In genomic region chr20:54129350-54129749, GRCh38 we compare ENCODE assay signal across 20 cellular contexts. TPM values are rescaled to one million over a fixed set of nuclear protein-coding genes. Genes with fewer than 3 reads are reported as not detected.
DNase-seq lines count a peak whose midpoint lies in the region; ATAC-seq, FAIRE-seq and TF ChIP-seq lines count a peak whose summit lies in the region.
"Had no signal": no experiment of that assay in that cellular context is flagged by ENCODE, and none has a peak within 500 bp of the region (broad histone marks: within the 10 kb centered on the region; RNA-seq: fewer than 3 reads in every experiment).

No MANE protein-coding gene starts in this region.

- H3K27me3 Mint-ChIP-seq in CD8-positive, alpha-beta T cell (ENCODE audit: low read depth), result peaks cover 2% of the 10 kb centered on the region

- H3K9ac ChIP-seq in SK-N-SH, result no peak overlapping the region
- H3K9ac ChIP-seq in H1 (replicated peaks in 1 of 4; ENCODE audit: extremely low read depth in 1 of 4, low read depth in 3 of 4, low read length in 3 of 4), result no peak overlapping the region

- no peaks in the 10 kb centered on the region for H3K27me3 ChIP-seq in SK-N-SH (ENCODE audit: insufficient read depth)
- no peaks in the 10 kb centered on the region for H3K27me3 ChIP-seq in RWPE2 (ENCODE audit: insufficient read depth, poor library complexity, severe bottlenecking)
- H3K27me3 ChIP-seq in H1 (replicated peaks in 1 of 4; ENCODE audit: control insufficient read depth in 3 of 4, extremely low read depth in 1 of 4, insufficient read depth in 3 of 4, low read length in 3 of 4), result no peaks in the 10 kb centered on the region
- H3K27me3 ChIP-seq in CD8-positive, alpha-beta T cell (ENCODE audit: insufficient read depth, low read length), result no peaks in the 10 kb centered on the region

- TF ChIP-seq CTCF in SK-N-SH (IDR thresholded peaks at IDR 0.05) (no peak), RWPE2 (IDR thresholded peaks at IDR 0.05; ENCODE audit: poor library complexity, severe bottlenecking) (no peak), H1 (IDR thresholded peaks at IDR 0.05; ENCODE audit: control extremely low read depth in 1 of 3, insufficient read depth in 1 of 3, low read depth in 1 of 3, low read length in 3 of 3) (no peak)
- no peak for TF ChIP-seq CTCF in CD8-positive, alpha-beta T cell (IDR thresholded peaks at IDR 0.05)

- ATAC-seq in SK-N-SH treated with all-trans-retinoic acid at 6 μM for 48 hours, result no peak
- ATAC-seq in RWPE2 (ENCODE audit: low read depth), result no peak
- no peak for ATAC-seq in CD8-positive, alpha-beta T cell
- no peak for ATAC-seq in GM21367 (IDR thresholded peaks at IDR 0.05; ENCODE audit: unreplicated experiment)
- ATAC-seq: GM23338 had no signal

- DNase-seq in SK-N-SH, result no peak
- DNase-seq in RWPE2 (ENCODE audit: low spot score), result no peak
- no peak for DNase-seq in H1 (ENCODE audit: low read depth in 1 of 2, low spot score in 2 of 2)
- DNase-seq in ureter (ENCODE audit: low spot score), result no peak
- DNase-seq in CD8-positive, alpha-beta T cell, result no peak
- DNase-seq: C1 segment of cervical spinal cord; Caco-2; CD4-positive, alpha-beta memory T cell; DMS153; DND-41 had no signal

- H3F3A ChIP-seq in SK-N-SH (replicated peaks; ENCODE audit: insufficient read depth), result peaks cover 24% of the 10 kb centered on the region

- no peak overlapping the region for H3K27ac Mint-ChIP-seq in CD8-positive, alpha-beta T cell
- H3K27ac Mint-ChIP-seq: CD4-positive, alpha-beta memory T cell; GM23338 had no signal

- no peak overlapping the region for H3K14ac ChIP-seq in H1 (ENCODE audit: insufficient read length)

- peaks cover 6% of the 10 kb centered on the region for H3K9me3 Mint-ChIP-seq in CD8-positive, alpha-beta T cell
- H3K9me3 Mint-ChIP-seq: GM23338 had no signal

- no peak overlapping the region for H3K4ac ChIP-seq in H1 (replicated peaks; ENCODE audit: insufficient read length, low read depth, low read length)

- H3K9me3 ChIP-seq in SK-N-SH (no peaks in the 10 kb centered on the region), RWPE2 (ENCODE audit: severe bottlenecking) (no peaks in the 10 kb centered on the region), H1 (ENCODE audit: insufficient read depth in 2 of 2, low read depth in 1 of 2, low read length in 1 of 2) (no peaks in the 10 kb centered on the region)
- H3K9me3 ChIP-seq in CD8-positive, alpha-beta T cell (ENCODE audit: low read length), result no peaks in the 10 kb centered on the region
- H3K9me3 ChIP-seq: Caco-2, HAP-1 had no signal

- no peak overlapping the region for H2AK5ac ChIP-seq in H1 (ENCODE audit: low read depth, low read length)

- intact Hi-C loops in CD8-positive, alpha-beta T cell (cut with DNase I, micrococcal nuclease), result no loop called here

- TF ChIP-seq RAD21 in SK-N-SH (IDR thresholded peaks at IDR 0.05; ENCODE audit: low read length), result no peak
- TF ChIP-seq RAD21 in H1 (IDR thresholded peaks at IDR 0.05 in 1 of 2, conservative IDR thresholded peaks at IDR 0.05 in 1 of 2; ENCODE audit: low read depth in 2 of 2, low read length in 2 of 2), result no peak

- CTCF ChIA-PET in SK-N-SH (lab: Yijun Ruan, JAX), result no interaction called here
- CTCF ChIA-PET in H1 (lab: Charles Lee; ENCODE audit: partially characterized antibody), result interaction anchor here (0.6 to 1.0 kb wide), 4 partner anchors 10 to 213 kb away, joined by 3 to 7 read pairs (median 4); no protein-coding TSS in a partner anchor
- CTCF ChIA-PET in CD8-positive, alpha-beta T cell (lab: Charles Lee), result no interaction called here

- H3K23me2 ChIP-seq in H1 (ENCODE audit: low read depth, low read length), result no peaks in the 10 kb centered on the region

- H3K79me2 ChIP-seq in SK-N-SH (ENCODE audit: insufficient read depth) (no peaks in the 10 kb centered on the region), H1 (ENCODE audit: control insufficient read depth in 1 of 2, insufficient read depth in 2 of 2, low read length in 2 of 2) (no peaks in the 10 kb centered on the region)

- H3K4me3 ChIP-seq in SK-N-SH (ENCODE audit: low read depth in 2 of 2, low read length in 1 of 2) (no peak overlapping the region), RWPE2 (ENCODE audit: severe bottlenecking) (no peak overlapping the region), H1 (ENCODE audit: extremely low read depth in 1 of 4, insufficient read depth in 2 of 4, low read depth in 3 of 4, low read length in 4 of 4) (no peak overlapping the region)
- H3K4me3 ChIP-seq in CD8-positive, alpha-beta T cell (ENCODE audit: low read depth, low read length), result no peak overlapping the region
- H3K4me3 ChIP-seq: GM23338, HAP-1 had no signal

- no peaks in the 10 kb centered on the region for H3K4me1 Mint-ChIP-seq in CD8-positive, alpha-beta T cell (ENCODE audit: low read depth)
- H3K4me1 Mint-ChIP-seq: CD4-positive, alpha-beta memory T cell; GM23338 had no signal

- no peak overlapping the region for H2AFZ ChIP-seq in SK-N-SH (ENCODE audit: low read depth)
- H2AFZ ChIP-seq in H1 (ENCODE audit: low read length), result no peak overlapping the region
- H2AFZ ChIP-seq: GM23338 had no signal

- H3K4me1 ChIP-seq in SK-N-SH (ENCODE audit: control insufficient read depth in 1 of 2, insufficient read depth in 2 of 2, low read depth in 1 of 2, low read length in 1 of 2), result peaks cover 0 to 21% of the 10 kb centered on the region in 2 experiments
- peaks cover 41% of the 10 kb centered on the region for H3K4me1 ChIP-seq in RWPE2 (ENCODE audit: insufficient read depth, poor library complexity, severe bottlenecking)
- H3K4me1 ChIP-seq in H1 (replicated peaks in 1 of 4; ENCODE audit: control insufficient read depth in 3 of 4, insufficient read depth in 4 of 4, low read length in 3 of 4), result peaks cover 0 to 10% (median 0%) of the 10 kb centered on the region in 4 experiments; a peak in 2 of 7 replicates
- H3K4me1 ChIP-seq in CD8-positive, alpha-beta T cell (ENCODE audit: insufficient read depth, low read length), result no peaks in the 10 kb centered on the region
- H3K4me1 ChIP-seq: HAP-1 had no signal

- H3K36me3 ChIP-seq in SK-N-SH (replicated peaks in 1 of 2; ENCODE audit: control insufficient read depth in 1 of 2, insufficient read depth in 2 of 2, low read length in 1 of 2) (no peaks in the 10 kb centered on the region), RWPE2 (ENCODE audit: low read depth) (no peaks in the 10 kb centered on the region), H1 (ENCODE audit: control insufficient read depth in 2 of 4, insufficient read depth in 4 of 4, low read length in 3 of 4) (no peaks in the 10 kb centered on the region)
- H3K36me3 ChIP-seq in CD8-positive, alpha-beta T cell (ENCODE audit: insufficient read depth, low read length), result no peaks in the 10 kb centered on the region
- H3K36me3 ChIP-seq: HAP-1 had no signal

- no peak for TF ChIP-seq POLR2A in H1 (IDR thresholded peaks at IDR 0.05; ENCODE audit: control extremely low read depth in 1 of 2, low read depth in 2 of 2, low read length in 2 of 2)

- H3K27ac ChIP-seq in SK-N-SH (ENCODE audit: low read depth in 2 of 2, low read length in 1 of 2) (no peak overlapping the region), RWPE2 (ENCODE audit: poor library complexity, severe bottlenecking) (peak overlapping the region; percentile 60), H1 (ENCODE audit: low read depth, low read length) (no peak overlapping the region)
- H3K27ac ChIP-seq in CD8-positive, alpha-beta T cell (ENCODE audit: low read depth, low read length), result no peak overlapping the region
- H3K27ac ChIP-seq: 22Rv1 had no signal

- H4K5ac ChIP-seq in H1 (ENCODE audit: insufficient read length, low read depth, low read length), result no peak overlapping the region

- no peak for FAIRE-seq in H1 (lab: Jason Lieb, UNC)
- FAIRE-seq: G401.6, GM12892, GM19239, H54 had no signal

- H3K4me3 Mint-ChIP-seq in CD8-positive, alpha-beta T cell, result no peak overlapping the region
- H3K4me3 Mint-ChIP-seq: CD4-positive, alpha-beta memory T cell; GM23338 had no signal

- POLR2A ChIA-PET in SK-N-SH (lab: Yijun Ruan, JAX) (no interaction called here), H1 (lab: Charles Lee; ENCODE audit: partially characterized antibody) (interaction anchor here (1.1 kb wide), 1 partner anchor 81 kb away, joined by 3 read pairs; no protein-coding TSS in a partner anchor)
- POLR2A ChIA-PET in CD8-positive, alpha-beta T cell (lab: Charles Lee), result no interaction called here

- H3K23ac ChIP-seq in H1 (ENCODE audit: insufficient read length), result no peak overlapping the region

- no peak overlapping the region for H2BK12ac ChIP-seq in H1 (ENCODE audit: low read depth, low read length)

- no peak overlapping the region for H2BK20ac ChIP-seq in H1 (ENCODE audit: low read length)

- H3K18ac ChIP-seq in H1 (ENCODE audit: extremely low read depth, low read length), result no peak overlapping the region

- H2BK15ac ChIP-seq in H1 (ENCODE audit: low read length), result no peak overlapping the region

- no peak overlapping the region for H3K56ac ChIP-seq in H1 (replicated peaks; ENCODE audit: insufficient read length, low read depth, low read length)

- no peak overlapping the region for H2BK5ac ChIP-seq in H1 (ENCODE audit: low read depth, low read length)

- WGBS in SK-N-SH (ENCODE audit: low lambda C conversion rate), result 91% methylated on average over 3 of the region's 3 CpGs
- WGBS in H1 (ENCODE audit: extremely low coverage in 1 of 2, insufficient coverage in 1 of 2, insufficient read length in 1 of 2, insufficient replicate concordance in 2 of 2, low coverage in 1 of 2, low lambda C conversion rate in 2 of 2, missing lambda C conversion rate in 1 of 2), 2 experiments, result 94% methylated on average over 3 of the region's 3 CpGs; no CpG with 5 or more reads in 1 of the 2 experiments

- H4K8ac ChIP-seq in H1 (ENCODE audit: extremely low read depth, insufficient read depth, low read length), result no peak overlapping the region

- H4K91ac ChIP-seq in H1 (replicated peaks; ENCODE audit: insufficient read length, low read length), result no peak overlapping the region

- H2BK120ac ChIP-seq in H1 (replicated peaks; ENCODE audit: low read depth, low read length), result no peak overlapping the region

- H3K4me2 ChIP-seq in SK-N-SH (no peak overlapping the region), H1 (ENCODE audit: insufficient read depth in 1 of 2, low read depth in 2 of 2, low read length in 2 of 2) (no peak overlapping the region)
- H3K4me2 ChIP-seq: GM23338 had no signal

- no peaks in the 10 kb centered on the region for H4K20me1 ChIP-seq in SK-N-SH (ENCODE audit: insufficient read depth)
- no peaks in the 10 kb centered on the region for H4K20me1 ChIP-seq in H1 (replicated peaks in 1 of 2; ENCODE audit: control insufficient read depth in 1 of 2, insufficient read depth in 2 of 2, low read length in 2 of 2)

- no peaks in the 10 kb centered on the region for H3K9me2 ChIP-seq in SK-N-SH

- H3K36me3 Mint-ChIP-seq in CD8-positive, alpha-beta T cell, result no peaks in the 10 kb centered on the region
- H3K36me3 Mint-ChIP-seq: CD4-positive, alpha-beta memory T cell had no signal

- H3K79me1 ChIP-seq in H1 (ENCODE audit: low read depth, low read length), result no peaks in the 10 kb centered on the region

- no peak for TF ChIP-seq EP300 in SK-N-SH (IDR thresholded peaks at IDR 0.05; ENCODE audit: borderline replicate concordance in 1 of 2, low read depth in 1 of 2, low read length in 1 of 2)
- no peak for TF ChIP-seq EP300 in H1 (IDR thresholded peaks at IDR 0.05; ENCODE audit: borderline replicate concordance in 1 of 2, low read depth in 2 of 2, low read length in 2 of 2)

RNA-seq across cellular contexts. Expression of gene CYP24A1, which starts 44.4 kb away (rescaled TPM):
- polyA plus RNA-seq in SK-N-SH (2012; rRNA removed) (8.8 and 9.1 TPM in 2 replicates), H1 (2011; rRNA removed) (0.08 TPM in 1 of 2 replicates, not detected in the other)
- polyA plus RNA-seq in SK-N-SH (2012; cell fraction: cytosol; rRNA removed), result 6.8 and 6.9 TPM in 2 replicates
- polyA plus RNA-seq in SK-N-SH (2012; cell fraction: nucleus; rRNA removed), result 9.5 and 17.7 TPM in 2 replicates
- total RNA-seq in H1 (2021; fragmentation: NEBNext Ultra II Directional; extraction: Animal tissue kit (Norgen Biotek cat#: 25700)), result not detected in 2 replicates
- 0.03 TPM for polyA plus RNA-seq in H1 (2011; cell fraction: cytosol; rRNA removed)
- polyA plus RNA-seq in H1 (2011; cell fraction: nucleus; rRNA removed), result not detected
- polyA plus RNA-seq in H1 (2012, experiment 1 of 2), result 0.09 TPM in 1 of 4 replicates, not detected in the others
- polyA plus RNA-seq in H1 (2012, experiment 2 of 2), result not detected
- 0.04 TPM for polyA plus RNA-seq in H1 (2013, experiment 1 of 2)
- 0.15 TPM for polyA plus RNA-seq in H1 (2013, experiment 2 of 2)
- polyA minus RNA-seq in H1 (2011; rRNA and poly(A)+ RNA removed), result 0.93 TPM in 1 of 2 replicates, not detected in the other
- not detected for polyA minus RNA-seq in H1 (2011; cell fraction: cytosol; rRNA and poly(A)+ RNA removed)
- not detected for polyA minus RNA-seq in H1 (2011; cell fraction: nucleus; rRNA and poly(A)+ RNA removed)
- 10.4 TPM for total RNA-seq in ureter
- total RNA-seq in CD8-positive, alpha-beta T cell, result not detected
- total RNA-seq: GM23338 had no signal

RNA-seq across cellular contexts. Expression of gene BCAS1, which starts 59.0 kb away (rescaled TPM):
- polyA plus RNA-seq in SK-N-SH (2012; rRNA removed), result not detected in 2 replicates
- polyA plus RNA-seq in SK-N-SH (2012; cell fraction: cytosol; rRNA removed), result not detected in 2 replicates
- not detected in 2 replicates for polyA plus RNA-seq in SK-N-SH (2012; cell fraction: nucleus; rRNA removed)
- total RNA-seq in H1 (2021; fragmentation: NEBNext Ultra II Directional; extraction: Animal tissue kit (Norgen Biotek cat#: 25700)), result 0.19 and 0.27 TPM in 2 replicates
- polyA plus RNA-seq in H1 (2011; rRNA removed), result 0.06 and 0.08 TPM in 2 replicates
- polyA plus RNA-seq in H1 (2011; cell fraction: cytosol; rRNA removed), result 0.03 TPM
- 0.10 TPM for polyA plus RNA-seq in H1 (2011; cell fraction: nucleus; rRNA removed)
- polyA plus RNA-seq in H1 (2012, experiment 1 of 2), result 0.25 to 0.48 TPM (median 0.38 TPM) in 3 of 4 replicates, not detected in the other
- polyA plus RNA-seq in H1 (2012, experiment 2 of 2), result not detected
- polyA plus RNA-seq in H1 (2013, experiment 1 of 2), result 0.20 TPM
- polyA plus RNA-seq in H1 (2013, experiment 2 of 2), result 0.18 TPM
- 0.02 and 0.06 TPM in 2 replicates for polyA minus RNA-seq in H1 (2011; rRNA and poly(A)+ RNA removed)
- polyA minus RNA-seq in H1 (2011; cell fraction: cytosol; rRNA and poly(A)+ RNA removed), result not detected
- 0.30 TPM for polyA minus RNA-seq in H1 (2011; cell fraction: nucleus; rRNA and poly(A)+ RNA removed)
- 67.2 TPM for total RNA-seq in ureter
- total RNA-seq in CD8-positive, alpha-beta T cell, result not detected
- polyA plus RNA-seq: BJ had no signal

Comparison
In these comparisons a context has a peak if more than half of its experiments do, and no peak if none do; other contexts are left out.
1. RNA of gene BCAS1, which starts 59.0 kb away (total RNA-seq): 67.2 TPM in ureter (single experiment); 0.19 to 0.27 TPM in H1 and not detected in CD8-positive, alpha-beta T cell; every median in the first group is over 10 times any median in the second.